Comparison of ENCODE assay signal across 8 cellular contexts in the genomic region with DNA sequence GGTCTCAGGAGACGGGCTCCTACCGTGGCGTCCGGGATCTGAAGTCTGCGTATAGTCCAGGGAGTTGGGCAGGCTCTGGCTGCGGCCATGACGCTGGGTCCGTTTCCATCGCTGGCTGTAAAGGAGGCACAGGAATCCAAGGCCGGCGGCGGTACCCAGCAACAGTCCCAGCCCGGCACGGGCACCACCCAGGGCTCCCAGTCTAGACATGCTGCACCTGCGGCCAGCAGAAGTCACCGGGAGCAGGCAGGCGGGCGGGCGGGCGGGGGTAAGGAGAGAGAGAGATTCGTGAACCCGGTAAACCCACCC. TPM values are rescaled to one million over a fixed set of nuclear protein-coding genes. Genes with fewer than 3 reads are reported as not detected.
DNase-seq lines count a peak whose midpoint lies in the region; ATAC-seq and TF ChIP-seq lines count a peak whose summit lies in the region.

No MANE protein-coding gene starts in this region.

- peak overlapping the region; percentile 91 for H3K27ac ChIP-seq in CD8-positive, alpha-beta T cell (ENCODE audit: low read depth, low read length)
- peak overlapping the region; percentile 52 for H3K27ac ChIP-seq in neutrophil
- H3K27ac ChIP-seq in caudate nucleus (ENCODE audit: low read depth, low read length): no peak overlapping the region

- H3K27ac Mint-ChIP-seq in CD8-positive, alpha-beta T cell: peak overlapping the region; percentile 94
- peak overlapping the region; percentile 49; the same call in 1 of the 2 replicates for H3K27ac Mint-ChIP-seq in WTC11

- H3K9me3 Mint-ChIP-seq in CD8-positive, alpha-beta T cell: no peaks in the 10 kb centered on the region
- no peaks in the 10 kb centered on the region for H3K9me3 Mint-ChIP-seq in WTC11

- H3K27me3 Mint-ChIP-seq in CD8-positive, alpha-beta T cell (ENCODE audit: low read depth): no peaks in the 10 kb centered on the region
- no peaks in the 10 kb centered on the region for H3K27me3 Mint-ChIP-seq in WTC11 (ENCODE audit: low read depth)

- H3K9me3 ChIP-seq in CD8-positive, alpha-beta T cell (ENCODE audit: low read length): no peaks in the 10 kb centered on the region
- H3K9me3 ChIP-seq in neutrophil: no peaks in the 10 kb centered on the region

- DNase-seq in CD8-positive, alpha-beta T cell: no peak
- DNase-seq in WTC11 (ENCODE audit: low spot score): peak; percentile 39
- peak; percentile 6 for DNase-seq in fibroblast of peridontal ligament (ENCODE audit: extremely low read depth)
- no peak for DNase-seq in CD1c-positive myeloid dendritic cell (ENCODE audit: extremely low spot score)
- DNase-seq in caudate nucleus (lab: John Stamatoyannopoulos, UW): no peak

- CTCF ChIA-PET in CD8-positive, alpha-beta T cell (lab: Charles Lee): interaction anchor here (0.9 to 1.5 kb wide), 2 partner anchors 16 to 77 kb away, joined by 3 read pairs; no protein-coding TSS in a partner anchor
- CTCF ChIA-PET in WTC11 (lab: Charles Lee): no interaction called here

- TF ChIP-seq CTCF in CD8-positive, alpha-beta T cell (IDR thresholded peaks at IDR 0.05): no peak
- TF ChIP-seq CTCF in WTC11 (IDR thresholded peaks at IDR 0.05): no peak
- no peak for TF ChIP-seq CTCF in neutrophil (IDR thresholded peaks at IDR 0.05)

- no peaks in the 10 kb centered on the region for H3K27me3 ChIP-seq in CD8-positive, alpha-beta T cell (ENCODE audit: insufficient read depth, low read length)
- no peaks in the 10 kb centered on the region for H3K27me3 ChIP-seq in neutrophil

- intact Hi-C loops in CD8-positive, alpha-beta T cell (cut with DNase I, micrococcal nuclease): loop anchor here (2.0 kb wide), 5 partner anchors 14 to 362 kb away; a partner anchor contains a TSS

- peaks cover 38% of the 10 kb centered on the region for H3K36me3 Mint-ChIP-seq in CD8-positive, alpha-beta T cell
- peaks cover 7% of the 10 kb centered on the region; the same call in 1 of the 2 replicates for H3K36me3 Mint-ChIP-seq in WTC11

- H3K4me3 Mint-ChIP-seq in CD8-positive, alpha-beta T cell: peak overlapping the region; percentile 94
- H3K4me3 Mint-ChIP-seq in WTC11: peak overlapping the region; percentile 87

- POLR2A ChIA-PET in CD8-positive, alpha-beta T cell (lab: Charles Lee): interaction anchor here (1.2 to 1.5 kb wide), 2 partner anchors 9 to 60 kb away, joined by 3 to 5 read pairs; a partner anchor contains a TSS
- POLR2A ChIA-PET in WTC11 (lab: Charles Lee): no interaction called here

- peak overlapping the region; percentile 99 for H3K4me3 ChIP-seq in CD8-positive, alpha-beta T cell (ENCODE audit: low read depth, low read length)
- peak overlapping the region; percentile 68 to 82 for H3K4me3 ChIP-seq in neutrophil (ENCODE audit: low read depth in 1 of 2, low read length in 1 of 2)

- H3K4me1 ChIP-seq in CD8-positive, alpha-beta T cell (ENCODE audit: insufficient read depth, low read length): peaks cover 6% of the 10 kb centered on the region
- peaks cover 16% of the 10 kb centered on the region in 2 experiments for H3K4me1 ChIP-seq in neutrophil (ENCODE audit: control insufficient read depth in 1 of 2, insufficient read depth in 1 of 2, low read depth in 1 of 2, low read length in 1 of 2)

- H3K4me1 Mint-ChIP-seq in CD8-positive, alpha-beta T cell (ENCODE audit: low read depth): peaks cover 26% of the 10 kb centered on the region
- peaks cover 11% of the 10 kb centered on the region; the same call in 1 of the 2 replicates for H3K4me1 Mint-ChIP-seq in WTC11

- peak; percentile 1 for ATAC-seq in CD8-positive, alpha-beta T cell
- peak; percentile 23 for ATAC-seq in HG02571 (IDR thresholded peaks at IDR 0.05; ENCODE audit: unreplicated experiment)
- peak; percentile 10 for ATAC-seq in WTC11
- ATAC-seq in HG02884 (IDR thresholded peaks at IDR 0.05; ENCODE audit: unreplicated experiment): no peak

- H3K36me3 ChIP-seq in CD8-positive, alpha-beta T cell (ENCODE audit: insufficient read depth, low read length): peaks cover 17% of the 10 kb centered on the region
- peaks cover 14% of the 10 kb centered on the region for H3K36me3 ChIP-seq in neutrophil

TF ChIP-seq in WTC11, 78 proteins besides CTCF, POLR2A, EP300 and RAD21:
- TF ChIP-seq ZNF232 (CRISPR knock-in tag; IDR thresholded peaks at IDR 0.05) (no peak), ATF1 (CRISPR knock-in tag; IDR thresholded peaks at IDR 0.05) (no peak), JAZF1 (CRISPR knock-in tag; IDR thresholded peaks at IDR 0.05) (no peak), TCF7 (CRISPR knock-in tag; IDR thresholded peaks at IDR 0.05; ENCODE audit: low read depth) (no peak)
- TF ChIP-seq, protein P1, sequence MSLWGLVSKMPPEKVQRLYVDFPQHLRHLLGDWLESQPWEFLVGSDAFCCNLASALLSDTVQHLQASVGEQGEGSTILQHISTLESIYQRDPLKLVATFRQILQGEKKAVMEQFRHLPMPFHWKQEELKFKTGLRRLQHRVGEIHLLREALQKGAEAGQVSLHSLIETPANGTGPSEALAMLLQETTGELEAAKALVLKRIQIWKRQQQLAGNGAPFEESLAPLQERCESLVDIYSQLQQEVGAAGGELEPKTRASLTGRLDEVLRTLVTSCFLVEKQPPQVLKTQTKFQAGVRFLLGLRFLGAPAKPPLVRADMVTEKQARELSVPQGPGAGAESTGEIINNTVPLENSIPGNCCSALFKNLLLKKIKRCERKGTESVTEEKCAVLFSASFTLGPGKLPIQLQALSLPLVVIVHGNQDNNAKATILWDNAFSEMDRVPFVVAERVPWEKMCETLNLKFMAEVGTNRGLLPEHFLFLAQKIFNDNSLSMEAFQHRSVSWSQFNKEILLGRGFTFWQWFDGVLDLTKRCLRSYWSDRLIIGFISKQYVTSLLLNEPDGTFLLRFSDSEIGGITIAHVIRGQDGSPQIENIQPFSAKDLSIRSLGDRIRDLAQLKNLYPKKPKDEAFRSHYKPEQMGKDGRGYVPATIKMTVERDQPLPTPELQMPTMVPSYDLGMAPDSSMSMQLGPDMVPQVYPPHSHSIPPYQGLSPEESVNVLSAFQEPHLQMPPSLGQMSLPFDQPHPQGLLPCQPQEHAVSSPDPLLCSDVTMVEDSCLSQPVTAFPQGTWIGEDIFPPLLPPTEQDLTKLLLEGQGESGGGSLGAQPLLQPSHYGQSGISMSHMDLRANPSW (CRISPR knock-in tag; conservative IDR thresholded peaks at IDR 0.05; ENCODE audit: low read depth): no peak
- TF ChIP-seq, protein P2, sequence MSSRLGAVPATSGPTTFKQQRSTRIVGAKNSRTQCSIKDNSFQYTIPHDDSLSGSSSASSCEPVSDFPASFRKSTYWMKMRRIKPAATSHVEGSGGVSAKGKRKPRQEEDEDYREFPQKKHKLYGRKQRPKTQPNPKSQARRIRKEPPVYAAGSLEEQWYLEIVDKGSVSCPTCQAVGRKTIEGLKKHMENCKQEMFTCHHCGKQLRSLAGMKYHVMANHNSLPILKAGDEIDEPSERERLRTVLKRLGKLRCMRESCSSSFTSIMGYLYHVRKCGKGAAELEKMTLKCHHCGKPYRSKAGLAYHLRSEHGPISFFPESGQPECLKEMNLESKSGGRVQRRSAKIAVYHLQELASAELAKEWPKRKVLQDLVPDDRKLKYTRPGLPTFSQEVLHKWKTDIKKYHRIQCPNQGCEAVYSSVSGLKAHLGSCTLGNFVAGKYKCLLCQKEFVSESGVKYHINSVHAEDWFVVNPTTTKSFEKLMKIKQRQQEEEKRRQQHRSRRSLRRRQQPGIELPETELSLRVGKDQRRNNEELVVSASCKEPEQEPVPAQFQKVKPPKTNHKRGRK (CRISPR knock-in tag; IDR thresholded peaks at IDR 0.05; ENCODE audit: borderline replicate concordance): no peak
- TF ChIP-seq, protein P3, sequence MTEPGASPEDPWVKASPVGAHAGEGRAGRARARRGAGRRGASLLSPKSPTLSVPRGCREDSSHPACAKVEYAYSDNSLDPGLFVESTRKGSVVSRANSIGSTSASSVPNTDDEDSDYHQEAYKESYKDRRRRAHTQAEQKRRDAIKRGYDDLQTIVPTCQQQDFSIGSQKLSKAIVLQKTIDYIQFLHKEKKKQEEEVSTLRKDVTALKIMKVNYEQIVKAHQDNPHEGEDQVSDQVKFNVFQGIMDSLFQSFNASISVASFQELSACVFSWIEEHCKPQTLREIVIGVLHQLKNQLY (CRISPR knock-in tag; IDR thresholded peaks at IDR 0.05): no peak
- TF ChIP-seq, protein P4, sequence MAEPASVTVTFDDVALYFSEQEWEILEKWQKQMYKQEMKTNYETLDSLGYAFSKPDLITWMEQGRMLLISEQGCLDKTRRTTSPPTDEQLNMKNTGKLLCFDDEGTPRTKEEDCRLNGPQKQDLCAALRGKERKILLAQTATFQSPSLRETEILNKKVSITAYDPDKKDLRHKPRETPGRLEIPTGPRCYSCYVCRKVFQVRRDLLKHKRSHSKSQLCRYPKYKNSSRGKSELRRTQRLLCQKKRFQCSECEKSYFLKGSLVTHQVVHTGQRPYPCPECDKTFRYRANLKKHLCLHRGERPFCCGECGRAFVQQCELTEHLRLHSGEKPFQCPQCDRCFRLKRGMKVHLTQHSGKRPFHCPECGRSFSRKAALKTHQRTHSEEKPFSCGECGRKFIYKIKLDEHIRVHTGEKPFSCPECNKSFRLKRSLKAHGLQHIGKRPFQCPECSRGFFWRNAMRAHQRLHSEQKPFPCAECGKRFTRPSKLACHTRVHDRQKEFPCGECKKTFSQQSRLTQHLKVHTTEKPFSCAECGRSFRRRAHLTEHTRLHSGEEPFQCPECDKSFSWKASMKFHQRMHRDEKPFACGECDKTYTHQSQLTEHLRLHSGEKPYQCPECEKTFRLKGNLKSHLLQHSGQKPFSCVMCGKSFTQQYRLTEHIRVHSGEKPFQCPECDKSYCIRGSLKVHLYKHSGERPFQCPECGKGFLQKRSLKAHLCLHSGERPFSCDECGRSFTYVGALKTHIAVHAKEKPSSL (CRISPR knock-in tag; conservative IDR thresholded peaks at IDR 0.05): no peak
- TF ChIP-seq, protein P5, sequence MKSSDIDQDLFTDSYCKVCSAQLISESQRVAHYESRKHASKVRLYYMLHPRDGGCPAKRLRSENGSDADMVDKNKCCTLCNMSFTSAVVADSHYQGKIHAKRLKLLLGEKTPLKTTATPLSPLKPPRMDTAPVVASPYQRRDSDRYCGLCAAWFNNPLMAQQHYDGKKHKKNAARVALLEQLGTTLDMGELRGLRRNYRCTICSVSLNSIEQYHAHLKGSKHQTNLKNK (CRISPR knock-in tag; IDR thresholded peaks at IDR 0.05): no peak

RNA-seq across cellular contexts. Expression of a gene that starts 0.5 kb away (rescaled TPM):
- total RNA-seq in CD8-positive, alpha-beta T cell: 10 to 100 TPM; 26.7 to 30.5 TPM
- total RNA-seq in WTC11 (2021): 21.7 to 25.9 TPM (median 22.8 TPM) in 3 replicates

RNA-seq across cellular contexts. Expression of a gene that starts 9.3 kb away (rescaled TPM):
- total RNA-seq in CD8-positive, alpha-beta T cell: 10 to 100 TPM; 17.2 to 17.3 TPM
- 42.3 to 63.8 TPM (median 62.9 TPM) in 3 replicates for total RNA-seq in WTC11 (2021)

RNA-seq across cellular contexts. Expression of a gene that starts 15.3 kb away (rescaled TPM):
- total RNA-seq in CD8-positive, alpha-beta T cell: 1 to 10 TPM; 1.0 to 1.1 TPM
- 0.46 to 0.92 TPM (median 0.72 TPM) in 3 replicates for total RNA-seq in WTC11 (2021)

RNA-seq across cellular contexts. Expression of a gene that starts 52.4 kb away (rescaled TPM):
- total RNA-seq in CD8-positive, alpha-beta T cell: 10 to 100 TPM in 1 of 2 experiments, 1 to 10 TPM in 1; 9.6 to 11.0 TPM
- 17.3 to 18.9 TPM (median 17.6 TPM) in 3 replicates for total RNA-seq in WTC11 (2021)

RNA-seq across cellular contexts. Expression of a gene that starts 52.7 kb away (rescaled TPM):
- total RNA-seq in CD8-positive, alpha-beta T cell: 10 to 100 TPM; 11.2 to 11.9 TPM
- 49.8 to 53.0 TPM (median 50.2 TPM) in 3 replicates for total RNA-seq in WTC11 (2021)

Comparison
In these comparisons a context has a peak if more than half of its experiments do, and no peak if none do; other contexts are left out.
1. DNase-seq: peak in WTC11 (single experiment) and fibroblast of peridontal ligament (single experiment); none in CD8-positive, alpha-beta T cell (0 of 7), CD1c-positive myeloid dendritic cell (single experiment) and caudate nucleus (0 of 61).